Comparison of ENCODE assay signal across 1 cellular context in genomic region chr11:60880635-60881282, GRCh38.
TF ChIP-seq lines count a peak whose summit lies in the region.

No MANE protein-coding gene starts in this region.

TF ChIP-seq in HepG2, 621 proteins besides CTCF, POLR2A, EP300 and RAD21 (continued from another document and continues in another):
- TF ChIP-seq SCMH1 (CRISPR knock-in tag; IDR thresholded peaks at IDR 0.05; ENCODE audit: borderline replicate concordance) (no peak), YEATS4 (CRISPR knock-in tag; IDR thresholded peaks at IDR 0.05; ENCODE audit: borderline replicate concordance) (peak; percentile 65; the same call in 1 of the 2 replicates), ONECUT2 (CRISPR knock-in tag; IDR thresholded peaks at IDR 0.05) (peak; percentile 75; the same call in 1 of the 2 replicates), ZSCAN29 (CRISPR knock-in tag; conservative IDR thresholded peaks at IDR 0.05) (peak; percentile 64; the same call in 1 of the 2 replicates), TMF1 (CRISPR knock-in tag; IDR thresholded peaks at IDR 0.05; ENCODE audit: low read depth) (no peak), ZNF788 (CRISPR knock-in tag; IDR thresholded peaks at IDR 0.05; ENCODE audit: borderline replicate concordance) (peak; percentile 93), HOXD1 (CRISPR knock-in tag; IDR thresholded peaks at IDR 0.05) (peak; percentile 97), REL (CRISPR knock-in tag; conservative IDR thresholded peaks at IDR 0.05) (peak; percentile 68; the same call in 1 of the 2 replicates), ZBTB3 (CRISPR knock-in tag; IDR thresholded peaks at IDR 0.05; ENCODE audit: borderline replicate concordance, low read depth) (peak; percentile 100), GPN1 (CRISPR knock-in tag; IDR thresholded peaks at IDR 0.05; ENCODE audit: borderline replicate concordance) (no peak), KLF16 (CRISPR knock-in tag; IDR thresholded peaks at IDR 0.05) (peak in 1 of 2 experiments; percentile 95; a peak in 2 of 4 replicates), ZFY (CRISPR knock-in tag; IDR thresholded peaks at IDR 0.05) (peak; percentile 54), STAG1 (CRISPR knock-in tag; IDR thresholded peaks at IDR 0.05) (peak; percentile 42; the same call in 1 of the 2 replicates), ZBED4 (CRISPR knock-in tag; IDR thresholded peaks at IDR 0.05; ENCODE audit: borderline replicate concordance) (0 out of 2 replicates have a peak, but pooled peaks have one; percentile 36), THYN1 (CRISPR knock-in tag; IDR thresholded peaks at IDR 0.05; ENCODE audit: borderline replicate concordance, low read depth) (no peak), SRSF1 (optimal IDR thresholded peaks at IDR 0.05; ENCODE audit: low read depth, low read length) (no peak), ZBTB44 (CRISPR knock-in tag; IDR thresholded peaks at IDR 0.05) (no peak), ZSCAN22 (CRISPR knock-in tag; IDR thresholded peaks at IDR 0.05) (no peak; the same call in 1 of the 2 replicates), ZNF652 (CRISPR knock-in tag; IDR thresholded peaks at IDR 0.05; ENCODE audit: borderline replicate concordance, low read depth) (peak; percentile 69; the same call in 1 of the 2 replicates), ATF7-NPFF (CRISPR knock-in tag; IDR thresholded peaks at IDR 0.05; ENCODE audit: low read depth) (peak; percentile 56; the same call in 1 of the 2 replicates), SMAD9 (CRISPR knock-in tag; IDR thresholded peaks at IDR 0.05) (no peak), PPARG (CRISPR knock-in tag; conservative IDR thresholded peaks at IDR 0.05) (peak; percentile 89), REPIN1 (CRISPR knock-in tag; IDR thresholded peaks at IDR 0.05; ENCODE audit: borderline replicate concordance, low read depth) (peak; percentile 95), ZNF354B (CRISPR knock-in tag; IDR thresholded peaks at IDR 0.05) (no peak), HNF1B (CRISPR knock-in tag; IDR thresholded peaks at IDR 0.05) (no peak; the same call in none of the 2 replicates), NFKBIZ (CRISPR knock-in tag; IDR thresholded peaks at IDR 0.05) (peak; percentile 87; the same call in 1 of the 2 replicates), TEAD3 (CRISPR knock-in tag; optimal IDR thresholded peaks at IDR 0.05; ENCODE audit: borderline replicate concordance) (peak; percentile 92), ZFYVE20 (CRISPR knock-in tag; IDR thresholded peaks at IDR 0.05; ENCODE audit: borderline replicate concordance, low read depth) (no peak), IRF1 (CRISPR knock-in tag; IDR thresholded peaks at IDR 0.05; ENCODE audit: low read depth) (no peak), TBP (CRISPR knock-in tag; IDR thresholded peaks at IDR 0.05) (0 out of 2 replicates have a peak, but pooled peaks have one; percentile 75), CREB1 (IDR thresholded peaks at IDR 0.05) (no peak), CREB1 (CRISPR knock-in tag; IDR thresholded peaks at IDR 0.05) (peak; percentile 74), ZNF460 (CRISPR knock-in tag; IDR thresholded peaks at IDR 0.05; ENCODE audit: borderline replicate concordance) (no peak; the same call in 1 of the 2 replicates), NFE2 (CRISPR knock-in tag; IDR thresholded peaks at IDR 0.05) (no peak), SRSF9 (IDR thresholded peaks at IDR 0.05; ENCODE audit: borderline replicate concordance, insufficient read depth, low read depth, low read length, poor library complexity, severe bottlenecking) (no peak), PAWR (CRISPR knock-in tag; IDR thresholded peaks at IDR 0.05; ENCODE audit: borderline replicate concordance) (no peak), TP53 (CRISPR knock-in tag; conservative IDR thresholded peaks at IDR 0.05) (peak; percentile 89), TRIM22 (IDR thresholded peaks at IDR 0.05) (no peak), ZNF20 (CRISPR knock-in tag; IDR thresholded peaks at IDR 0.05) (no peak), CREB3 (CRISPR knock-in tag; IDR thresholded peaks at IDR 0.05) (no peak), ZKSCAN5 (CRISPR knock-in tag; IDR thresholded peaks at IDR 0.05) (no peak), NFAT5 (CRISPR knock-in tag; IDR thresholded peaks at IDR 0.05) (no peak; the same call in 1 of the 2 replicates), ZNF33B (CRISPR knock-in tag; IDR thresholded peaks at IDR 0.05) (no peak; the same call in 1 of the 2 replicates), HMGXB3 (CRISPR knock-in tag; IDR thresholded peaks at IDR 0.05; ENCODE audit: borderline replicate concordance) (peak; percentile 84; the same call in 1 of the 2 replicates)
